8 cellular contexts compared by ENCODE assay signal in genomic region chr11:128551641-128552335, GRCh38. TPM values are rescaled to one million over a fixed set of nuclear protein-coding genes. Genes with fewer than 3 reads are reported as not detected.
DNase-seq lines count a peak whose midpoint lies in the region; ATAC-seq and TF ChIP-seq lines count a peak whose summit lies in the region.

No MANE protein-coding gene starts in this region.

- no peak for TF ChIP-seq CTCF in suprapubic skin (IDR thresholded peaks at IDR 0.05)
- TF ChIP-seq CTCF in brain microvascular endothelial cell (IDR thresholded peaks at IDR 0.05; ENCODE audit: low read depth, low read length, missing control alignments) = no peak

- no peak overlapping the region for H3K27ac ChIP-seq in suprapubic skin
- no peak overlapping the region for H3K27ac ChIP-seq in brain microvascular endothelial cell

- TF ChIP-seq POLR2A in suprapubic skin (IDR thresholded peaks at IDR 0.05) = no peak

- H3K4me3 ChIP-seq in suprapubic skin (no peak overlapping the region), brain microvascular endothelial cell (ENCODE audit: low read depth, low read length) (no peak overlapping the region)

- ATAC-seq in GM18520 (IDR thresholded peaks at IDR 0.05; ENCODE audit: unreplicated experiment) = peak; percentile 63
- peak; percentile 64 for ATAC-seq in GM21528 (IDR thresholded peaks at IDR 0.05; ENCODE audit: low FRiP score, unreplicated experiment)
- ATAC-seq in HG03575 (IDR thresholded peaks at IDR 0.05; ENCODE audit: extremely low read depth, insufficient number of reproducible peaks, low FRiP score, unreplicated experiment) = peak; percentile 63
- ATAC-seq in memory B cell (ENCODE audit: low read depth) = peak; percentile 63

- peaks cover 51% of the 10 kb centered on the region for H3K4me1 Mint-ChIP-seq in memory B cell

- peak; percentile 47 to 62 for DNase-seq in memory B cell (ENCODE audit: low spot score in 2 of 2)
- no peak for DNase-seq in NCI-H1092 (lab: John Stamatoyannopoulos, UW)
- DNase-seq in NCI-H1417 treated with DMSO at 0.1 percent for 48 hours (lab: John Stamatoyannopoulos, UW) = no peak
- no peak for DNase-seq in suprapubic skin (ENCODE audit: low spot score in 2 of 2)
- DNase-seq in brain microvascular endothelial cell = no peak

- H3K36me3 ChIP-seq in suprapubic skin (no peaks in the 10 kb centered on the region), brain microvascular endothelial cell (replicated peaks) (no peaks in the 10 kb centered on the region)

- H3K27ac Mint-ChIP-seq in memory B cell = peak overlapping the region; percentile 95

- H3K4me1 ChIP-seq in suprapubic skin = peaks cover 28% of the 10 kb centered on the region

- no peaks in the 10 kb centered on the region for H3K27me3 Mint-ChIP-seq in memory B cell

- H3K4me3 Mint-ChIP-seq in memory B cell = peak overlapping the region; percentile 79

- no peaks in the 10 kb centered on the region for H3K36me3 Mint-ChIP-seq in memory B cell

- no peaks in the 10 kb centered on the region for H3K9me3 Mint-ChIP-seq in memory B cell

- 87% methylated on average over 9 of the region's 9 CpGs for WGBS in suprapubic skin

- no peaks in the 10 kb centered on the region for H3K9me3 ChIP-seq in suprapubic skin

- no peak for TF ChIP-seq EP300 in suprapubic skin (IDR thresholded peaks at IDR 0.05)

- H3K27me3 ChIP-seq in suprapubic skin (no peaks in the 10 kb centered on the region), brain microvascular endothelial cell (replicated peaks) (no peaks in the 10 kb centered on the region)

- in situ Hi-C loops in brain microvascular endothelial cell (cut with HindIII; ENCODE audit: low pct_ligation_motif_present, low sequenced_read_pairs) = no loop called here

RNA-seq across cellular contexts. Expression of gene ETS1, which starts 35.6 kb away (rescaled TPM):
- total RNA-seq in suprapubic skin = 10 to 100 TPM; 21.7 to 42.6 (median 33.7) TPM

Comparison
In these comparisons a context has a peak if more than half of its experiments do, and no peak if none do; other contexts are left out.
1. DNase-seq: peak in memory B cell (2 of 2); none in NCI-H1092 (single experiment), NCI-H1417 treated with DMSO at 0.1 percent for 48 hours (single experiment), suprapubic skin (0 of 2) and brain microvascular endothelial cell (single experiment).
2. Peak in every context shown above with its lines, with median percentiles within 50 percentile points of each other: ATAC-seq.